10 cellular contexts compared by ENCODE assay signal in the genomic region with DNA sequence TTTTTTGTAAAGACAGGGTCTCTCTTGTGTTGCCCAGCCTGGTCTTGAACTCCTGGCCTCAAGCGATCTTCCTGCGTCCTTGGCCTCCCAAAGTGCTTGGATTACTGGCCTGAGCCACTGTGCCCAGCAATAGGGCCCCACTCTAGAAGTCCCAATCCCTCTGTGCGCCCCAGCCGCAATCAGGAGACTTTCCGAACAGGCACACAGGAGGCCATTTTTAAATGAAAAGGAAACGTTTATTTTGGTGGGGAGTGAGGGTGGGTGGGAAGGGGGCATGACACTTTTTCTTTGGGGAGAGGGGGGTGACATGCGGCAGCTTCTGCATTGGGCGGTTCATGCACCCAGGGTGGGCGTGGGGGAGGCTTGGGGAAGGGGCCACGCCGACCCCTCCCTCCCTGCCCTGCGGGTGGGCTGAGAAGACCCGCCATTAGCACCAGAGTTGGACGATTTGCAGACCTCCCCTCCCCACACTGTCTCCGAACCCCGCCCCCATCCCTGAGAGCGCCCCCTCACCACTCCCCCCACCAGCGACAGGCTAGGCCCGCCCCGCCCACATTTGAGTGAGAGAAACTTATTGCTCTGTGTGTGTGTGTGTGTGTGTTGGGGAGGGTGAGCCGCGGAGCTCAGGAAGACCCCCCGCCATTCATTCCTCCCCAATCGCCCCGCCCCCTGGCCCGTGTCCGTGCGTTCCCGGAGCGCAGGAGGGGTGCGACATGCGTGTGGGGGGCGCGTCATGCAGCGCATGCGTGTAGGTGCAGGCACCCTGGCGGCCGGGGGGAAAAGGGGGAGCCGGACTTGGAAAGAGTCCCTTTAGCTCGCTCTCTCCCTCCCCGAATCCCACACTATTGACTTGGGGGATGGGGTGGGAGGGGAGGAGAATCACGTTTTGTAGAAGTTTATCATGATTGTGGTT. TPM values are rescaled to one million over a fixed set of nuclear protein-coding genes. Genes with fewer than 3 reads are reported as not detected.
A peak's percentile ranks its signal among the peaks of the same experiment; 100 is the strongest.
DNase-seq lines count a peak whose midpoint lies in the region; TF ChIP-seq lines count a peak whose summit lies in the region.
"Had no signal": no experiment of that assay in that cellular context is flagged by ENCODE, and none has a peak within 500 bp of the region (broad histone marks: within the 10 kb centered on the region; RNA-seq: fewer than 3 reads in every experiment).

No MANE protein-coding gene starts in this region.

- H3K4me3 ChIP-seq in ACC112 (ENCODE audit: low read depth, low read length) (peak overlapping the region; percentile 37; the same call in 1 of the 2 replicates), H7 (ENCODE audit: insufficient read depth, low read depth, low read length) (peak overlapping the region; percentile 54), iPS-18c (ENCODE audit: insufficient read depth, low read depth, low read length) (peak overlapping the region; percentile 62)

- H3K27ac ChIP-seq in ACC112 (ENCODE audit: low read depth, low read length) = no peak overlapping the region

- H3K79me2 ChIP-seq in ACC112 (ENCODE audit: control insufficient read depth, insufficient read depth, low read length, unreplicated experiment) = no peaks in the 10 kb centered on the region

- H2AFZ ChIP-seq in ACC112 (ENCODE audit: low read length, unreplicated experiment) = no peak overlapping the region

- H3K27me3 ChIP-seq in ACC112 (ENCODE audit: insufficient read depth, low read length) (peaks cover 64% of the 10 kb centered on the region), H7 (ENCODE audit: control insufficient read depth, insufficient read depth, low read length) (no peaks in the 10 kb centered on the region)

- no peaks in the 10 kb centered on the region for H3K36me3 ChIP-seq in ACC112 (ENCODE audit: insufficient read depth, low read length)
- no peaks in the 10 kb centered on the region for H3K36me3 ChIP-seq in H7 (replicated peaks; ENCODE audit: control insufficient read depth, insufficient read depth, low read length)

- DNase-seq in H7 = peak; percentile 93
- no peak for DNase-seq in foreskin melanocyte
- DNase-seq in COLO829 (ENCODE audit: low spot score) = no peak
- DNase-seq in stimulated activated CD4-positive, alpha-beta T cell treated with anti-CD3 and anti-CD28 coated beads, Interleukin-2, amount 100 ng/mL, for 24 hours = no peak
- DNase-seq in stimulated activated CD4-positive, alpha-beta T cell treated with anti-CD3 and anti-CD28 coated beads, Interleukin-4, amount 100 ng/mL, for 24 hours = no peak
- DNase-seq: DND-41, T-cell had no signal

- H3K4me1 ChIP-seq in ACC112 (ENCODE audit: control insufficient read depth, insufficient read depth, low read length, unreplicated experiment) = no peaks in the 10 kb centered on the region

- peaks cover 1% of the 10 kb centered on the region for H3K9me3 ChIP-seq in iPS-18c (ENCODE audit: control insufficient read depth, insufficient read depth, low read length)

TF ChIP-seq in PFSK-1, 5 proteins besides CTCF, POLR2A, EP300 and RAD21:
- TF ChIP-seq FOXP2 (optimal IDR thresholded peaks at IDR 0.05; ENCODE audit: borderline replicate concordance, extremely low read depth, extremely low read length, insufficient read depth) (no peak), SIN3A (IDR thresholded peaks at IDR 0.05; ENCODE audit: borderline replicate concordance, insufficient read depth, low read length) (no peak), POLR2AphosphoS5 (IDR thresholded peaks at IDR 0.05; ENCODE audit: low read depth, low read length) (0 out of 2 replicates have a peak, but pooled peaks have one; percentile 13)
- TF ChIP-seq, protein P1, sequence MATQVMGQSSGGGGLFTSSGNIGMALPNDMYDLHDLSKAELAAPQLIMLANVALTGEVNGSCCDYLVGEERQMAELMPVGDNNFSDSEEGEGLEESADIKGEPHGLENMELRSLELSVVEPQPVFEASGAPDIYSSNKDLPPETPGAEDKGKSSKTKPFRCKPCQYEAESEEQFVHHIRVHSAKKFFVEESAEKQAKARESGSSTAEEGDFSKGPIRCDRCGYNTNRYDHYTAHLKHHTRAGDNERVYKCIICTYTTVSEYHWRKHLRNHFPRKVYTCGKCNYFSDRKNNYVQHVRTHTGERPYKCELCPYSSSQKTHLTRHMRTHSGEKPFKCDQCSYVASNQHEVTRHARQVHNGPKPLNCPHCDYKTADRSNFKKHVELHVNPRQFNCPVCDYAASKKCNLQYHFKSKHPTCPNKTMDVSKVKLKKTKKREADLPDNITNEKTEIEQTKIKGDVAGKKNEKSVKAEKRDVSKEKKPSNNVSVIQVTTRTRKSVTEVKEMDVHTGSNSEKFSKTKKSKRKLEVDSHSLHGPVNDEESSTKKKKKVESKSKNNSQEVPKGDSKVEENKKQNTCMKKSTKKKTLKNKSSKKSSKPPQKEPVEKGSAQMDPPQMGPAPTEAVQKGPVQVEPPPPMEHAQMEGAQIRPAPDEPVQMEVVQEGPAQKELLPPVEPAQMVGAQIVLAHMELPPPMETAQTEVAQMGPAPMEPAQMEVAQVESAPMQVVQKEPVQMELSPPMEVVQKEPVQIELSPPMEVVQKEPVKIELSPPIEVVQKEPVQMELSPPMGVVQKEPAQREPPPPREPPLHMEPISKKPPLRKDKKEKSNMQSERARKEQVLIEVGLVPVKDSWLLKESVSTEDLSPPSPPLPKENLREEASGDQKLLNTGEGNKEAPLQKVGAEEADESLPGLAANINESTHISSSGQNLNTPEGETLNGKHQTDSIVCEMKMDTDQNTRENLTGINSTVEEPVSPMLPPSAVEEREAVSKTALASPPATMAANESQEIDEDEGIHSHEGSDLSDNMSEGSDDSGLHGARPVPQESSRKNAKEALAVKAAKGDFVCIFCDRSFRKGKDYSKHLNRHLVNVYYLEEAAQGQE (IDR thresholded peaks at IDR 0.05; ENCODE audit: insufficient read depth in 1 of 2, low read depth in 2 of 2, low read length in 2 of 2) = no peak
TF ChIP-seq in PFSK-1: peak in this region for 1.

RNA-seq across cellular contexts. Expression of a gene that starts 17.2 kb away (rescaled TPM):
- total RNA-seq in H7 (2014; rRNA removed; shearing (Covaris generic)) = 0.14 and 0.37 TPM in 2 replicates
- 2.4 TPM for polyA plus RNA-seq in PFSK-1 (2012; ENCODE audit: insufficient read length, low read depth)

RNA-seq across cellular contexts. Expression of a gene that starts 53.5 kb away (rescaled TPM):
- total RNA-seq in H7 (2014; rRNA removed; shearing (Covaris generic)) = 0.44 and 0.59 TPM in 2 replicates
- polyA plus RNA-seq in PFSK-1 (2012; ENCODE audit: insufficient read length, low read depth) = 0.39 TPM
